Comparison of ENCODE assay signal across 1 cellular context in the genomic region with DNA sequence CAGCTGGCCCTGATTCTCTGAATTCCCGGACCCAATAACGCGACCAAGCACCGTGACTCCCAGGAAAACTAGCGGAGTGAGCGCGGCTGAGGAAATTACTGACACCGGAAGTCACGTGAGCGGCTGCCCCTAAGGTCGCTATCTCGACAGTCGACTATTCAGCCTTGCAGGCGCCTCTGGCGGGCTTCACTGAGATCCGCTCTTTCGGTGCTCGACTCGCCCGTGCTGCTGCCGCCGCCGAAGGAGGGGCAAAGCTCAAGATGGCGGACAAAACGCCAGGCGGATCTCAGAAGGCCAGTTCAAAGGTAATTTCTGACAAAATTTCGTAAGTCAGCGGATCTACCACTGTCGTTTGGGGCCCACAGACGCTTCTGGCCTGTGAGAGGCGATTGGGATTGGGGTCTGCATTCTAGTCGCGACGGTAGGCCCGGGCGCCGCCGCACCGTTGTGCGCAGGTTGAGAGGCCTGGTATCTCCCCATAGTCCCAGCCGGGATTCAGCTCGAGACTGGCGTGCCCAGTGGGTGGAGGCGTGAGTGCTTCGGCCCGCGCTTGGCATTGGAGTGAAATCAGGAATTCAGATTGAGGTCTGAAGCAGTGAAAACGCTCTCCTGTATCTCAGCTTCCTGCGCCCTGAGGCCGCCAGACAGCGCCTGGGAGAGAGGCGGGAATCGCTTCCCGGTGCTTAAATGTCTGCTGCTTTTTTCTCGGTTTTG.
A peak's percentile ranks its signal among the peaks of the same experiment; 100 is the strongest.
TF ChIP-seq lines count a peak whose summit lies in the region.

A gene (plus strand): TSS at position 202 of the 714 bp plus-strand sequence. CDS start 59 bp downstream, at position 261.

TF ChIP-seq in K562, 482 proteins besides CTCF, POLR2A, EP300 and RAD21 (continued from another document and continues in another):
- TF ChIP-seq TCF7L2 (IDR thresholded peaks at IDR 0.05; ENCODE audit: low read depth, low read length) (no peak), KLF1 (tag; IDR thresholded peaks at IDR 0.05) (peak; percentile 79; the same call in 1 of the 2 replicates), MEIS2 (IDR thresholded peaks at IDR 0.05; ENCODE audit: partially characterized antibody) (peak; percentile 0), YY1 (IDR thresholded peaks at IDR 0.05; ENCODE audit: borderline replicate concordance in 1 of 3, control insufficient read depth in 1 of 3, extremely low read depth in 1 of 3, insufficient read depth in 3 of 3, insufficient read length in 1 of 3, insufficient replicate concordance in 2 of 3, low read depth in 1 of 3, low read length in 2 of 3) (peak; percentile 77 to 97 (median 97)), CREM (IDR thresholded peaks at IDR 0.05; ENCODE audit: low read depth) (peak; percentile 77; the same call in 1 of the 2 replicates), RBBP5 (IDR thresholded peaks at IDR 0.05; ENCODE audit: borderline replicate concordance, insufficient read depth, low read length, poor library complexity, severe bottlenecking) (peak; percentile 94), BHLHE40 (IDR thresholded peaks at IDR 0.05; ENCODE audit: low read length) (peak; percentile 100), ZNF41 (CRISPR knock-in tag; conservative IDR thresholded peaks at IDR 0.05) (peak; percentile 74), SUPT5H (IDR thresholded peaks at IDR 0.05) (peak; percentile 71), RB1 (IDR thresholded peaks at IDR 0.05; ENCODE audit: low read depth) (peak; percentile 99), SMAD4 (CRISPR knock-in tag; conservative IDR thresholded peaks at IDR 0.05) (peak; percentile 81), HCFC1 (IDR thresholded peaks at IDR 0.05; ENCODE audit: low read depth, low read length) (peak; percentile 84), C11orf30 (IDR thresholded peaks at IDR 0.05; ENCODE audit: low read depth) (peak; percentile 99), TCF3 (CRISPR knock-in tag; IDR thresholded peaks at IDR 0.05) (peak; percentile 39; the same call in 1 of the 2 replicates), MAZ (CRISPR knock-in tag; conservative IDR thresholded peaks at IDR 0.05 in 1 of 2, IDR thresholded peaks at IDR 0.05 in 1 of 2) (peak; percentile 83 to 88), STAT5B (CRISPR knock-in tag; IDR thresholded peaks at IDR 0.05) (no peak), TEAD1 (CRISPR knock-in tag; IDR thresholded peaks at IDR 0.05) (peak in 1 of 2 experiments; percentile 71; a peak in 2 of 4 replicates), MECOM (CRISPR knock-in tag; IDR thresholded peaks at IDR 0.05) (no peak), CHCHD3 (CRISPR knock-in tag; IDR thresholded peaks at IDR 0.05) (0 out of 2 replicates have a peak, but pooled peaks have one; percentile 10), RBM25 (IDR thresholded peaks at IDR 0.05; ENCODE audit: low read depth, low read length, severe bottlenecking) (no peak), ZFX (CRISPR knock-in tag; IDR thresholded peaks at IDR 0.05) (peak; percentile 96), EP400 (IDR thresholded peaks at IDR 0.05) (peak; percentile 85), CREB1 (IDR thresholded peaks at IDR 0.05) (peak; percentile 45; the same call in 1 of the 2 replicates), CREB1 (CRISPR knock-in tag; IDR thresholded peaks at IDR 0.05) (peak; percentile 80; the same call in 1 of the 2 replicates), GATA2 (CRISPR knock-in tag; IDR thresholded peaks at IDR 0.05) (peak; percentile 29; the same call in 1 of the 2 replicates), JUND (IDR thresholded peaks at IDR 0.05; ENCODE audit: borderline replicate concordance, low read depth, low read length) (peak; percentile 82), JUND (tag; IDR thresholded peaks at IDR 0.05; ENCODE audit: borderline replicate concordance, low read depth, low read length) (peak; percentile 69; the same call in 1 of the 3 replicates)
- TF ChIP-seq, protein P1, sequence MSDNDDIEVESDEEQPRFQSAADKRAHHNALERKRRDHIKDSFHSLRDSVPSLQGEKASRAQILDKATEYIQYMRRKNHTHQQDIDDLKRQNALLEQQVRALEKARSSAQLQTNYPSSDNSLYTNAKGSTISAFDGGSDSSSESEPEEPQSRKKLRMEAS (CRISPR knock-in tag; IDR thresholded peaks at IDR 0.05) = peak; percentile 54
- TF ChIP-seq, protein P2, sequence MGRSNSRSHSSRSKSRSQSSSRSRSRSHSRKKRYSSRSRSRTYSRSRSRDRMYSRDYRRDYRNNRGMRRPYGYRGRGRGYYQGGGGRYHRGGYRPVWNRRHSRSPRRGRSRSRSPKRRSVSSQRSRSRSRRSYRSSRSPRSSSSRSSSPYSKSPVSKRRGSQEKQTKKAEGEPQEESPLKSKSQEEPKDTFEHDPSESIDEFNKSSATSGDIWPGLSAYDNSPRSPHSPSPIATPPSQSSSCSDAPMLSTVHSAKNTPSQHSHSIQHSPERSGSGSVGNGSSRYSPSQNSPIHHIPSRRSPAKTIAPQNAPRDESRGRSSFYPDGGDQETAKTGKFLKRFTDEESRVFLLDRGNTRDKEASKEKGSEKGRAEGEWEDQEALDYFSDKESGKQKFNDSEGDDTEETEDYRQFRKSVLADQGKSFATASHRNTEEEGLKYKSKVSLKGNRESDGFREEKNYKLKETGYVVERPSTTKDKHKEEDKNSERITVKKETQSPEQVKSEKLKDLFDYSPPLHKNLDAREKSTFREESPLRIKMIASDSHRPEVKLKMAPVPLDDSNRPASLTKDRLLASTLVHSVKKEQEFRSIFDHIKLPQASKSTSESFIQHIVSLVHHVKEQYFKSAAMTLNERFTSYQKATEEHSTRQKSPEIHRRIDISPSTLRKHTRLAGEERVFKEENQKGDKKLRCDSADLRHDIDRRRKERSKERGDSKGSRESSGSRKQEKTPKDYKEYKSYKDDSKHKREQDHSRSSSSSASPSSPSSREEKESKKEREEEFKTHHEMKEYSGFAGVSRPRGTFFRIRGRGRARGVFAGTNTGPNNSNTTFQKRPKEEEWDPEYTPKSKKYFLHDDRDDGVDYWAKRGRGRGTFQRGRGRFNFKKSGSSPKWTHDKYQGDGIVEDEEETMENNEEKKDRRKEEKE (IDR thresholded peaks at IDR 0.05; ENCODE audit: borderline replicate concordance in 1 of 2, control insufficient read depth in 1 of 2, low read depth in 2 of 2, low read length in 1 of 2) = peak in 1 of 2 experiments; percentile 60; a peak in 1 of 4 replicates
- TF ChIP-seq, protein P3, sequence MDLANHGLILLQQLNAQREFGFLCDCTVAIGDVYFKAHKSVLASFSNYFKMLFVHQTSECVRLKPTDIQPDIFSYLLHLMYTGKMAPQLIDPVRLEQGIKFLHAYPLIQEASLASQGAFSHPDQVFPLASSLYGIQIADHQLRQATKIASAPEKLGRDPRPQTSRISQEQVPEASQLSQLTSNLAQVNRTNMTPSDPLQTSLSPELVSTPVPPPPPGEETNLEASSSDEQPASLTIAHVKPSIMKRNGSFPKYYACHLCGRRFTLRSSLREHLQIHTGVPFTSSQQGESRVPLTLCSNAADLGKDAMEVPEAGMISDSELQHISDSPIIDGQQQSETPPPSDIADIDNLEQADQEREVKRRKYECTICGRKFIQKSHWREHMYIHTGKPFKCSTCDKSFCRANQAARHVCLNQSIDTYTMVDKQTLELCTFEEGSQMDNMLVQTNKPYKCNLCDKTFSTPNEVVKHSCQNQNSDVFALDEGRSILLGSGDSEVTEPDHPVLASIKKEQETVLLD (IDR thresholded peaks at IDR 0.05) = 0 out of 2 replicates have a peak, but pooled peaks have one; percentile 30
- TF ChIP-seq, protein P4, sequence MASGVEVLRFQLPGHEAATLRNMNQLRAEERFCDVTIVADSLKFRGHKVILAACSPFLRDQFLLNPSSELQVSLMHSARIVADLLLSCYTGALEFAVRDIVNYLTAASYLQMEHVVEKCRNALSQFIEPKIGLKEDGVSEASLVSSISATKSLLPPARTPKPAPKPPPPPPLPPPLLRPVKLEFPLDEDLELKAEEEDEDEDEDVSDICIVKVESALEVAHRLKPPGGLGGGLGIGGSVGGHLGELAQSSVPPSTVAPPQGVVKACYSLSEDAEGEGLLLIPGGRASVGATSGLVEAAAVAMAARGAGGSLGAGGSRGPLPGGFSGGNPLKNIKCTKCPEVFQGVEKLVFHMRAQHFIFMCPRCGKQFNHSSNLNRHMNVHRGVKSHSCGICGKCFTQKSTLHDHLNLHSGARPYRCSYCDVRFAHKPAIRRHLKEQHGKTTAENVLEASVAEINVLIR (CRISPR knock-in tag; IDR thresholded peaks at IDR 0.05) = peak; percentile 60; the same call in 1 of the 2 replicates
- TF ChIP-seq, protein P5, sequence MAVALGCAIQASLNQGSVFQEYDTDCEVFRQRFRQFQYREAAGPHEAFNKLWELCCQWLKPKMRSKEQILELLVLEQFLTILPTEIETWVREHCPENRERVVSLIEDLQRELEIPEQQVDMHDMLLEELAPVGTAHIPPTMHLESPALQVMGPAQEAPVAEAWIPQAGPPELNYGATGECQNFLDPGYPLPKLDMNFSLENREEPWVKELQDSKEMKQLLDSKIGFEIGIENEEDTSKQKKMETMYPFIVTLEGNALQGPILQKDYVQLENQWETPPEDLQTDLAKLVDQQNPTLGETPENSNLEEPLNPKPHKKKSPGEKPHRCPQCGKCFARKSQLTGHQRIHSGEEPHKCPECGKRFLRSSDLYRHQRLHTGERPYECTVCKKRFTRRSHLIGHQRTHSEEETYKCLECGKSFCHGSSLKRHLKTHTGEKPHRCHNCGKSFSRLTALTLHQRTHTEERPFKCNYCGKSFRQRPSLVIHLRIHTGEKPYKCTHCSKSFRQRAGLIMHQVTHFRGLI (CRISPR knock-in tag; IDR thresholded peaks at IDR 0.05) = no peak
- TF ChIP-seq, protein P6, sequence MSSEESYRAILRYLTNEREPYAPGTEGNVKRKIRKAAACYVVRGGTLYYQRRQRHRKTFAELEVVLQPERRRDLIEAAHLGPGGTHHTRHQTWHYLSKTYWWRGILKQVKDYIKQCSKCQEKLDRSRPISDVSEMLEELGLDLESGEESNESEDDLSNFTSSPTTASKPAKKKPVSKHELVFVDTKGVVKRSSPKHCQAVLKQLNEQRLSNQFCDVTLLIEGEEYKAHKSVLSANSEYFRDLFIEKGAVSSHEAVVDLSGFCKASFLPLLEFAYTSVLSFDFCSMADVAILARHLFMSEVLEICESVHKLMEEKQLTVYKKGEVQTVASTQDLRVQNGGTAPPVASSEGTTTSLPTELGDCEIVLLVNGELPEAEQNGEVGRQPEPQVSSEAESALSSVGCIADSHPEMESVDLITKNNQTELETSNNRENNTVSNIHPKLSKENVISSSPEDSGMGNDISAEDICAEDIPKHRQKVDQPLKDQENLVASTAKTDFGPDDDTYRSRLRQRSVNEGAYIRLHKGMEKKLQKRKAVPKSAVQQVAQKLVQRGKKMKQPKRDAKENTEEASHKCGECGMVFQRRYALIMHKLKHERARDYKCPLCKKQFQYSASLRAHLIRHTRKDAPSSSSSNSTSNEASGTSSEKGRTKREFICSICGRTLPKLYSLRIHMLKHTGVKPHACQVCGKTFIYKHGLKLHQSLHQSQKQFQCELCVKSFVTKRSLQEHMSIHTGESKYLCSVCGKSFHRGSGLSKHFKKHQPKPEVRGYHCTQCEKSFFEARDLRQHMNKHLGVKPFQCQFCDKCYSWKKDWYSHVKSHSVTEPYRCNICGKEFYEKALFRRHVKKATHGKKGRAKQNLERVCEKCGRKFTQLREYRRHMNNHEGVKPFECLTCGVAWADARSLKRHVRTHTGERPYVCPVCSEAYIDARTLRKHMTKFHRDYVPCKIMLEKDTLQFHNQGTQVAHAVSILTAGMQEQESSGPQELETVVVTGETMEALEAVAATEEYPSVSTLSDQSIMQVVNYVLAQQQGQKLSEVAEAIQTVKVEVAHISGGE (CRISPR knock-in tag; IDR thresholded peaks at IDR 0.05) = peak in 1 of 3 experiments; percentile 95; a peak in 2 of 6 replicates
- TF ChIP-seq, protein P7, sequence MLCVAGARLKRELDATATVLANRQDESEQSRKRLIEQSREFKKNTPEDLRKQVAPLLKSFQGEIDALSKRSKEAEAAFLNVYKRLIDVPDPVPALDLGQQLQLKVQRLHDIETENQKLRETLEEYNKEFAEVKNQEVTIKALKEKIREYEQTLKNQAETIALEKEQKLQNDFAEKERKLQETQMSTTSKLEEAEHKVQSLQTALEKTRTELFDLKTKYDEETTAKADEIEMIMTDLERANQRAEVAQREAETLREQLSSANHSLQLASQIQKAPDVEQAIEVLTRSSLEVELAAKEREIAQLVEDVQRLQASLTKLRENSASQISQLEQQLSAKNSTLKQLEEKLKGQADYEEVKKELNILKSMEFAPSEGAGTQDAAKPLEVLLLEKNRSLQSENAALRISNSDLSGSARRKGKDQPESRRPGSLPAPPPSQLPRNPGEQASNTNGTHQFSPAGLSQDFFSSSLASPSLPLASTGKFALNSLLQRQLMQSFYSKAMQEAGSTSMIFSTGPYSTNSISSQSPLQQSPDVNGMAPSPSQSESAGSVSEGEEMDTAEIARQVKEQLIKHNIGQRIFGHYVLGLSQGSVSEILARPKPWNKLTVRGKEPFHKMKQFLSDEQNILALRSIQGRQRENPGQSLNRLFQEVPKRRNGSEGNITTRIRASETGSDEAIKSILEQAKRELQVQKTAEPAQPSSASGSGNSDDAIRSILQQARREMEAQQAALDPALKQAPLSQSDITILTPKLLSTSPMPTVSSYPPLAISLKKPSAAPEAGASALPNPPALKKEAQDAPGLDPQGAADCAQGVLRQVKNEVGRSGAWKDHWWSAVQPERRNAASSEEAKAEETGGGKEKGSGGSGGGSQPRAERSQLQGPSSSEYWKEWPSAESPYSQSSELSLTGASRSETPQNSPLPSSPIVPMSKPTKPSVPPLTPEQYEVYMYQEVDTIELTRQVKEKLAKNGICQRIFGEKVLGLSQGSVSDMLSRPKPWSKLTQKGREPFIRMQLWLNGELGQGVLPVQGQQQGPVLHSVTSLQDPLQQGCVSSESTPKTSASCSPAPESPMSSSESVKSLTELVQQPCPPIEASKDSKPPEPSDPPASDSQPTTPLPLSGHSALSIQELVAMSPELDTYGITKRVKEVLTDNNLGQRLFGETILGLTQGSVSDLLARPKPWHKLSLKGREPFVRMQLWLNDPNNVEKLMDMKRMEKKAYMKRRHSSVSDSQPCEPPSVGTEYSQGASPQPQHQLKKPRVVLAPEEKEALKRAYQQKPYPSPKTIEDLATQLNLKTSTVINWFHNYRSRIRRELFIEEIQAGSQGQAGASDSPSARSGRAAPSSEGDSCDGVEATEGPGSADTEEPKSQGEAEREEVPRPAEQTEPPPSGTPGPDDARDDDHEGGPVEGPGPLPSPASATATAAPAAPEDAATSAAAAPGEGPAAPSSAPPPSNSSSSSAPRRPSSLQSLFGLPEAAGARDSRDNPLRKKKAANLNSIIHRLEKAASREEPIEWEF (CRISPR knock-in tag; IDR thresholded peaks at IDR 0.05) = 0 out of 2 replicates have a peak, but pooled peaks have one; percentile 2
- TF ChIP-seq, protein P8, sequence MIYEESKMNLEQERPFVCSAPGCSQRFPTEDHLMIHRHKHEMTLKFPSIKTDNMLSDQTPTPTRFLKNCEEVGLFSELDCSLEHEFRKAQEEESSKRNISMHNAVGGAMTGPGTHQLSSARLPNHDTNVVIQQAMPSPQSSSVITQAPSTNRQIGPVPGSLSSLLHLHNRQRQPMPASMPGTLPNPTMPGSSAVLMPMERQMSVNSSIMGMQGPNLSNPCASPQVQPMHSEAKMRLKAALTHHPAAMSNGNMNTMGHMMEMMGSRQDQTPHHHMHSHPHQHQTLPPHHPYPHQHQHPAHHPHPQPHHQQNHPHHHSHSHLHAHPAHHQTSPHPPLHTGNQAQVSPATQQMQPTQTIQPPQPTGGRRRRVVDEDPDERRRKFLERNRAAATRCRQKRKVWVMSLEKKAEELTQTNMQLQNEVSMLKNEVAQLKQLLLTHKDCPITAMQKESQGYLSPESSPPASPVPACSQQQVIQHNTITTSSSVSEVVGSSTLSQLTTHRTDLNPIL (CRISPR knock-in tag; IDR thresholded peaks at IDR 0.05) = no peak
- TF ChIP-seq, protein P9, sequence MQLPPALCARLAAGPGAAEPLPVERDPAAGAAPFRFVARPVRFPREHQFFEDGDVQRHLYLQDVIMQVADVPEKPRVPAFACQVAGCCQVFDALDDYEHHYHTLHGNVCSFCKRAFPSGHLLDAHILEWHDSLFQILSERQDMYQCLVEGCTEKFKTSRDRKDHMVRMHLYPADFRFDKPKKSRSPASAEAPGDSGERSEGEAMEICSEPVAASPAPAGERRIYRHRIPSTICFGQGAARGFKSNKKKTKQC (CRISPR knock-in tag; IDR thresholded peaks at IDR 0.05) = peak; percentile 79; the same call in 1 of the 2 replicates
